ENCODE assay signal across 1 cellular context in the genomic region with DNA sequence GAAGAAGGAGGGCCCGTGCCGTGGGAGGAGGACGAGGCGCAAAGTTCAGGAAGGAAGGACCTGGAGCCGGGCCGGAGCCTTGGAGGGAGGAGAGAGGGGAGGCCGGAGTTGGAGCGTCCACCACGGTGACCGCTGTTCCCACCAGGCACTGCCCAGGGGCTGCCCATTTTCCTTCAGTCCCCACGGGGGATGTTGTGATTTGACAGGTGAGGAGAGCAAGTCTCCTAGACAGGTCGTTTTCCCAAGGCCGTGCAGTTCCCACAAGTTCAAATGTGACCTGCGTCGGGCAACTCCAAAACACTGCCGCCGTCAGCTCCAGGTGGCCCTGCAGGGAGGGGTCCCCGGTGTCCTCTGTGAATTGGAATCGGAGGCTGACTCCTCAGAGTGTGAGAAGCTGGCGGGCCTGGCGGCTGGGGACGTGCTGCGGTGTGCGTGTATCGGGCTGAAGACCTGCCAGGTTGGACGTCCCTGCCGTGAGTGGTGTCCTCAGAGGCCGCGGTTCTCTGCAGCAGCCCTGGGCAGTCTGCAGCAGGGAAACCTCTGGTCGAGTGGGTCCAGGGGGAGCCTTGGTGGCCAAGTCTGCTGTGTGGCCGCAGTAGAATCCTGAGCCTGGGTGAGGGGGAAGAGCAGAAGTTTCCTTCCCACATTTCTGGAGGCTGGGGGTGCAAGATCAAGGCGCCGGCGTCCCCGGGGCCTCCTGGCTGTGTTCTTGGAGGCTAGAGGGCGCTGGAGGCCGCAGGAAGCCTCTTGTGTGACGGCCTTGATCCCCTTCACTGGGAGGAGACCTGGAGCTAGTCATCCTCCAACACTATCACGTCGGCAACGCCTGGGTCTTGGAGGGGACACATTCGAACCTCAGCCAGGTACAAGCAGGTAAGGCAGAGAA.
A peak's percentile ranks its signal among the peaks of the same experiment; 100 is the strongest.
TF ChIP-seq lines count a peak whose summit lies in the region.

No MANE protein-coding gene starts in this region.

TF ChIP-seq in HepG2, 621 proteins besides CTCF, POLR2A, EP300 and RAD21 (continued from another document and continues in another):
- TF ChIP-seq, protein P1, sequence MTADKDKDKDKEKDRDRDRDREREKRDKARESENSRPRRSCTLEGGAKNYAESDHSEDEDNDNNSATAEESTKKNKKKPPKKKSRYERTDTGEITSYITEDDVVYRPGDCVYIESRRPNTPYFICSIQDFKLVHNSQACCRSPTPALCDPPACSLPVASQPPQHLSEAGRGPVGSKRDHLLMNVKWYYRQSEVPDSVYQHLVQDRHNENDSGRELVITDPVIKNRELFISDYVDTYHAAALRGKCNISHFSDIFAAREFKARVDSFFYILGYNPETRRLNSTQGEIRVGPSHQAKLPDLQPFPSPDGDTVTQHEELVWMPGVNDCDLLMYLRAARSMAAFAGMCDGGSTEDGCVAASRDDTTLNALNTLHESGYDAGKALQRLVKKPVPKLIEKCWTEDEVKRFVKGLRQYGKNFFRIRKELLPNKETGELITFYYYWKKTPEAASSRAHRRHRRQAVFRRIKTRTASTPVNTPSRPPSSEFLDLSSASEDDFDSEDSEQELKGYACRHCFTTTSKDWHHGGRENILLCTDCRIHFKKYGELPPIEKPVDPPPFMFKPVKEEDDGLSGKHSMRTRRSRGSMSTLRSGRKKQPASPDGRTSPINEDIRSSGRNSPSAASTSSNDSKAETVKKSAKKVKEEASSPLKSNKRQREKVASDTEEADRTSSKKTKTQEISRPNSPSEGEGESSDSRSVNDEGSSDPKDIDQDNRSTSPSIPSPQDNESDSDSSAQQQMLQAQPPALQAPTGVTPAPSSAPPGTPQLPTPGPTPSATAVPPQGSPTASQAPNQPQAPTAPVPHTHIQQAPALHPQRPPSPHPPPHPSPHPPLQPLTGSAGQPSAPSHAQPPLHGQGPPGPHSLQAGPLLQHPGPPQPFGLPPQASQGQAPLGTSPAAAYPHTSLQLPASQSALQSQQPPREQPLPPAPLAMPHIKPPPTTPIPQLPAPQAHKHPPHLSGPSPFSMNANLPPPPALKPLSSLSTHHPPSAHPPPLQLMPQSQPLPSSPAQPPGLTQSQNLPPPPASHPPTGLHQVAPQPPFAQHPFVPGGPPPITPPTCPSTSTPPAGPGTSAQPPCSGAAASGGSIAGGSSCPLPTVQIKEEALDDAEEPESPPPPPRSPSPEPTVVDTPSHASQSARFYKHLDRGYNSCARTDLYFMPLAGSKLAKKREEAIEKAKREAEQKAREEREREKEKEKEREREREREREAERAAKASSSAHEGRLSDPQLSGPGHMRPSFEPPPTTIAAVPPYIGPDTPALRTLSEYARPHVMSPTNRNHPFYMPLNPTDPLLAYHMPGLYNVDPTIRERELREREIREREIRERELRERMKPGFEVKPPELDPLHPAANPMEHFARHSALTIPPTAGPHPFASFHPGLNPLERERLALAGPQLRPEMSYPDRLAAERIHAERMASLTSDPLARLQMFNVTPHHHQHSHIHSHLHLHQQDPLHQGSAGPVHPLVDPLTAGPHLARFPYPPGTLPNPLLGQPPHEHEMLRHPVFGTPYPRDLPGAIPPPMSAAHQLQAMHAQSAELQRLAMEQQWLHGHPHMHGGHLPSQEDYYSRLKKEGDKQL (CRISPR knock-in tag; IDR thresholded peaks at IDR 0.05; ENCODE audit: low read depth), result no peak
- TF ChIP-seq, protein P2, sequence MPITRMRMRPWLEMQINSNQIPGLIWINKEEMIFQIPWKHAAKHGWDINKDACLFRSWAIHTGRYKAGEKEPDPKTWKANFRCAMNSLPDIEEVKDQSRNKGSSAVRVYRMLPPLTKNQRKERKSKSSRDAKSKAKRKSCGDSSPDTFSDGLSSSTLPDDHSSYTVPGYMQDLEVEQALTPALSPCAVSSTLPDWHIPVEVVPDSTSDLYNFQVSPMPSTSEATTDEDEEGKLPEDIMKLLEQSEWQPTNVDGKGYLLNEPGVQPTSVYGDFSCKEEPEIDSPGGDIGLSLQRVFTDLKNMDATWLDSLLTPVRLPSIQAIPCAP (CRISPR knock-in tag; IDR thresholded peaks at IDR 0.05; ENCODE audit: low read depth), result no peak
- TF ChIP-seq SOX5 (CRISPR knock-in tag; IDR thresholded peaks at IDR 0.05; ENCODE audit: borderline replicate concordance) (0 out of 2 replicates have a peak, but pooled peaks have one; percentile 26), ZBTB3 (CRISPR knock-in tag; IDR thresholded peaks at IDR 0.05; ENCODE audit: borderline replicate concordance, low read depth) (no peak), ATRX (CRISPR knock-in tag; IDR thresholded peaks at IDR 0.05; ENCODE audit: borderline replicate concordance) (no peak), ZNF121 (CRISPR knock-in tag; IDR thresholded peaks at IDR 0.05) (no peak), ARID2 (CRISPR knock-in tag; IDR thresholded peaks at IDR 0.05; ENCODE audit: borderline replicate concordance) (no peak), ZNF274 (CRISPR knock-in tag; IDR thresholded peaks at IDR 0.05) (no peak), POLR2G (IDR thresholded peaks at IDR 0.05; ENCODE audit: low read depth, low read length) (no peak), POGZ (CRISPR knock-in tag; IDR thresholded peaks at IDR 0.05) (no peak), ARNT (IDR thresholded peaks at IDR 0.05) (no peak), SRSF9 (IDR thresholded peaks at IDR 0.05; ENCODE audit: borderline replicate concordance, insufficient read depth, low read depth, low read length, poor library complexity, severe bottlenecking) (no peak), NFE2L1 (CRISPR knock-in tag; IDR thresholded peaks at IDR 0.05; ENCODE audit: borderline replicate concordance) (no peak), MYC (CRISPR knock-in tag; IDR thresholded peaks at IDR 0.05; ENCODE audit: borderline replicate concordance) (no peak), STAG1 (CRISPR knock-in tag; IDR thresholded peaks at IDR 0.05) (peak; percentile 97), ZEB1 (IDR thresholded peaks at IDR 0.05; ENCODE audit: insufficient replicate concordance, low read depth) (no peak), ZC3H13 (CRISPR knock-in tag; IDR thresholded peaks at IDR 0.05) (no peak), ZNF782 (CRISPR knock-in tag; IDR thresholded peaks at IDR 0.05; ENCODE audit: borderline replicate concordance) (no peak), ELF4 (CRISPR knock-in tag; IDR thresholded peaks at IDR 0.05; ENCODE audit: borderline replicate concordance) (no peak), ZNF589 (CRISPR knock-in tag; conservative IDR thresholded peaks at IDR 0.05) (no peak), FOXP1 (IDR thresholded peaks at IDR 0.05) (no peak), FOXP1 (CRISPR knock-in tag; IDR thresholded peaks at IDR 0.05) (no peak), SETDB1 (CRISPR knock-in tag; IDR thresholded peaks at IDR 0.05; ENCODE audit: borderline replicate concordance) (no peak), RXRA (CRISPR knock-in tag; IDR thresholded peaks at IDR 0.05) (0 out of 2 replicates have a peak, but pooled peaks have one; percentile 3), HNRNPL (IDR thresholded peaks at IDR 0.05; ENCODE audit: low read depth, low read length) (no peak), GZF1 (CRISPR knock-in tag; IDR thresholded peaks at IDR 0.05) (no peak), PHB2 (IDR thresholded peaks at IDR 0.05; ENCODE audit: partially characterized antibody) (no peak), ZNF562 (CRISPR knock-in tag; IDR thresholded peaks at IDR 0.05; ENCODE audit: borderline replicate concordance) (no peak), ZNF367 (CRISPR knock-in tag; IDR thresholded peaks at IDR 0.05; ENCODE audit: borderline replicate concordance) (no peak), ZNF788 (CRISPR knock-in tag; IDR thresholded peaks at IDR 0.05; ENCODE audit: borderline replicate concordance) (no peak; the same call in 1 of the 2 replicates), ZNF709 (CRISPR knock-in tag; IDR thresholded peaks at IDR 0.05) (no peak), ARHGAP35 (CRISPR knock-in tag; IDR thresholded peaks at IDR 0.05; ENCODE audit: borderline replicate concordance) (no peak)
- TF ChIP-seq, protein P3, sequence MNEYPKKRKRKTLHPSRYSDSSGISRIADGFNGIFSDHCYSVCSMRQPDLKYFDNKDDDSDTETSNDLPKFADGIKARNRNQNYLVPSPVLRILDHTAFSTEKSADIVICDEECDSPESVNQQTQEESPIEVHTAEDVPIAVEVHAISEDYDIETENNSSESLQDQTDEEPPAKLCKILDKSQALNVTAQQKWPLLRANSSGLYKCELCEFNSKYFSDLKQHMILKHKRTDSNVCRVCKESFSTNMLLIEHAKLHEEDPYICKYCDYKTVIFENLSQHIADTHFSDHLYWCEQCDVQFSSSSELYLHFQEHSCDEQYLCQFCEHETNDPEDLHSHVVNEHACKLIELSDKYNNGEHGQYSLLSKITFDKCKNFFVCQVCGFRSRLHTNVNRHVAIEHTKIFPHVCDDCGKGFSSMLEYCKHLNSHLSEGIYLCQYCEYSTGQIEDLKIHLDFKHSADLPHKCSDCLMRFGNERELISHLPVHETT (CRISPR knock-in tag; conservative IDR thresholded peaks at IDR 0.05), result no peak
- TF ChIP-seq, protein P4, sequence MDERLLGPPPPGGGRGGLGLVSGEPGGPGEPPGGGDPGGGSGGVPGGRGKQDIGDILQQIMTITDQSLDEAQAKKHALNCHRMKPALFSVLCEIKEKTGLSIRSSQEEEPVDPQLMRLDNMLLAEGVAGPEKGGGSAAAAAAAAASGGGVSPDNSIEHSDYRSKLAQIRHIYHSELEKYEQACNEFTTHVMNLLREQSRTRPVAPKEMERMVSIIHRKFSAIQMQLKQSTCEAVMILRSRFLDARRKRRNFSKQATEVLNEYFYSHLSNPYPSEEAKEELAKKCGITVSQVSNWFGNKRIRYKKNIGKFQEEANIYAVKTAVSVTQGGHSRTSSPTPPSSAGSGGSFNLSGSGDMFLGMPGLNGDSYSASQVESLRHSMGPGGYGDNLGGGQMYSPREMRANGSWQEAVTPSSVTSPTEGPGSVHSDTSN (CRISPR knock-in tag; IDR thresholded peaks at IDR 0.05), result no peak
- TF ChIP-seq, protein P5, sequence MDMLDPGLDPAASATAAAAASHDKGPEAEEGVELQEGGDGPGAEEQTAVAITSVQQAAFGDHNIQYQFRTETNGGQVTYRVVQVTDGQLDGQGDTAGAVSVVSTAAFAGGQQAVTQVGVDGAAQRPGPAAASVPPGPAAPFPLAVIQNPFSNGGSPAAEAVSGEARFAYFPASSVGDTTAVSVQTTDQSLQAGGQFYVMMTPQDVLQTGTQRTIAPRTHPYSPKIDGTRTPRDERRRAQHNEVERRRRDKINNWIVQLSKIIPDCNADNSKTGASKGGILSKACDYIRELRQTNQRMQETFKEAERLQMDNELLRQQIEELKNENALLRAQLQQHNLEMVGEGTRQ (IDR thresholded peaks at IDR 0.05; ENCODE audit: low read depth, low read length), result no peak
- TF ChIP-seq, protein P5 (CRISPR knock-in tag; IDR thresholded peaks at IDR 0.05; ENCODE audit: borderline replicate concordance), result no peak
- TF ChIP-seq, protein P6, sequence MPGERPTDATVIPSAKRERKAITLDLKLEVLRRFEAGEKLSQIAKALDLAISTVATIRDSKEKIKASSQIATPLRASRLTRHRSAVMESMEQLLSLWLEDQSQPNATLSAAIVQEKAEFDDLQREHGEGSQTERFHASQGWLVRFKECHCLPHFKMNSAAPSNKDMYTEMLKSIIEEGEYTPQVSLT (CRISPR knock-in tag; IDR thresholded peaks at IDR 0.05; ENCODE audit: borderline replicate concordance, low read depth), result no peak
- TF ChIP-seq, protein P7, sequence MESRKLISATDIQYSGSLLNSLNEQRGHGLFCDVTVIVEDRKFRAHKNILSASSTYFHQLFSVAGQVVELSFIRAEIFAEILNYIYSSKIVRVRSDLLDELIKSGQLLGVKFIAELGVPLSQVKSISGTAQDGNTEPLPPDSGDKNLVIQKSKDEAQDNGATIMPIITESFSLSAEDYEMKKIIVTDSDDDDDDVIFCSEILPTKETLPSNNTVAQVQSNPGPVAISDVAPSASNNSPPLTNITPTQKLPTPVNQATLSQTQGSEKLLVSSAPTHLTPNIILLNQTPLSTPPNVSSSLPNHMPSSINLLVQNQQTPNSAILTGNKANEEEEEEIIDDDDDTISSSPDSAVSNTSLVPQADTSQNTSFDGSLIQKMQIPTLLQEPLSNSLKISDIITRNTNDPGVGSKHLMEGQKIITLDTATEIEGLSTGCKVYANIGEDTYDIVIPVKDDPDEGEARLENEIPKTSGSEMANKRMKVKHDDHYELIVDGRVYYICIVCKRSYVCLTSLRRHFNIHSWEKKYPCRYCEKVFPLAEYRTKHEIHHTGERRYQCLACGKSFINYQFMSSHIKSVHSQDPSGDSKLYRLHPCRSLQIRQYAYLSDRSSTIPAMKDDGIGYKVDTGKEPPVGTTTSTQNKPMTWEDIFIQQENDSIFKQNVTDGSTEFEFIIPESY (CRISPR knock-in tag; IDR thresholded peaks at IDR 0.05), result no peak
- TF ChIP-seq, protein P8, sequence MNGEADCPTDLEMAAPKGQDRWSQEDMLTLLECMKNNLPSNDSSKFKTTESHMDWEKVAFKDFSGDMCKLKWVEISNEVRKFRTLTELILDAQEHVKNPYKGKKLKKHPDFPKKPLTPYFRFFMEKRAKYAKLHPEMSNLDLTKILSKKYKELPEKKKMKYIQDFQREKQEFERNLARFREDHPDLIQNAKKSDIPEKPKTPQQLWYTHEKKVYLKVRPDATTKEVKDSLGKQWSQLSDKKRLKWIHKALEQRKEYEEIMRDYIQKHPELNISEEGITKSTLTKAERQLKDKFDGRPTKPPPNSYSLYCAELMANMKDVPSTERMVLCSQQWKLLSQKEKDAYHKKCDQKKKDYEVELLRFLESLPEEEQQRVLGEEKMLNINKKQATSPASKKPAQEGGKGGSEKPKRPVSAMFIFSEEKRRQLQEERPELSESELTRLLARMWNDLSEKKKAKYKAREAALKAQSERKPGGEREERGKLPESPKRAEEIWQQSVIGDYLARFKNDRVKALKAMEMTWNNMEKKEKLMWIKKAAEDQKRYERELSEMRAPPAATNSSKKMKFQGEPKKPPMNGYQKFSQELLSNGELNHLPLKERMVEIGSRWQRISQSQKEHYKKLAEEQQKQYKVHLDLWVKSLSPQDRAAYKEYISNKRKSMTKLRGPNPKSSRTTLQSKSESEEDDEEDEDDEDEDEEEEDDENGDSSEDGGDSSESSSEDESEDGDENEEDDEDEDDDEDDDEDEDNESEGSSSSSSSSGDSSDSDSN (CRISPR knock-in tag; IDR thresholded peaks at IDR 0.05), result no peak
- TF ChIP-seq, protein P9, sequence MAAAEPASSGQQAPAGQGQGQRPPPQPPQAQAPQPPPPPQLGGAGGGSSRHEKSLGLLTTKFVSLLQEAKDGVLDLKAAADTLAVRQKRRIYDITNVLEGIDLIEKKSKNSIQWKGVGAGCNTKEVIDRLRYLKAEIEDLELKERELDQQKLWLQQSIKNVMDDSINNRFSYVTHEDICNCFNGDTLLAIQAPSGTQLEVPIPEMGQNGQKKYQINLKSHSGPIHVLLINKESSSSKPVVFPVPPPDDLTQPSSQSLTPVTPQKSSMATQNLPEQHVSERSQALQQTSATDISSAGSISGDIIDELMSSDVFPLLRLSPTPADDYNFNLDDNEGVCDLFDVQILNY (CRISPR knock-in tag; conservative IDR thresholded peaks at IDR 0.05), result no peak
